ENCODE assay signal across 30 cellular contexts in genomic region chr10:116683821-116684220, GRCh38. TPM values are rescaled to one million over a fixed set of nuclear protein-coding genes. Genes with fewer than 3 reads are reported as not detected.
"Had no signal": no experiment of that assay in that cellular context is flagged by ENCODE, and none has a peak within 500 bp of the region (broad histone marks: within the 10 kb centered on the region; RNA-seq: fewer than 3 reads in every experiment).

No MANE protein-coding gene starts in this region.

- H3K27ac Mint-ChIP-seq: activated CD4-positive, alpha-beta memory T cell treated with anti-CD3 and anti-CD28 coated beads for 36 hours; activated CD4-positive, alpha-beta T cell treated with anti-CD3 and anti-CD28 coated beads for 36 hours; activated CD4-positive, alpha-beta T cell treated with anti-CD3 and anti-CD28 coated beads, Interleukin-2, amount 10 ng/mL, durations not matched to agents 24 days and 14 days; activated CD8-positive, alpha-beta memory T cell treated with anti-CD3 and anti-CD28 coated beads, Interleukin-2, amount 10 ng/mL, durations not matched to agents 7 days and 5 days; activated CD8-positive, alpha-beta T cell treated with anti-CD3 and anti-CD28 coated beads, Interleukin-2, amount 10 ng/mL, durations not matched to agents 7 days and 5 days; activated naive CD4-positive, alpha-beta T cell treated with anti-CD3 and anti-CD28 coated beads for 36 hours; activated naive CD4-positive, alpha-beta T cell treated with anti-CD3 and anti-CD28 coated beads, Interleukin-2, amount 50 U/mL, for 24 hours; activated T-helper 1 cell treated with anti-CD3 and anti-CD28 coated beads, Interleukin-12 subunit alpha, Interleukin-12 subunit beta, Interleukin-2, Interleukin-4 antibody, amounts not matched to agents 30 ng/mL and 10 ng/mL and 1 ng/mL, durations not matched to agents 14 hours and 24 hours and 36 hours; activated T-helper 2 cell treated with anti-CD3 and anti-CD28 coated beads, Interferon-gamma antibody, Interleukin-2, Interleukin-4, amounts not matched to agents 10 μg/mL and 5 μg/mL and 100 μg/mL, durations not matched to agents 14 hours and 24 hours and 36 hours; T-helper 17 cell; T-helper 2 cell treated with Interferon-gamma antibody and Interleukin-4, amounts not matched to agents 5 μg/mL and 100 μg/mL, for 36 hours had no signal

- H3K4me3 ChIP-seq: adrenal gland, body of pancreas, colonic mucosa had no signal

- ATAC-seq: activated CD4-positive, alpha-beta T cell treated with anti-CD3 and anti-CD28 coated beads for 36 hours; activated CD8-positive, alpha-beta memory T cell treated with anti-CD3 and anti-CD28 coated beads, Interleukin-2, amount 10 ng/mL, durations not matched to agents 7 days and 5 days; activated CD8-positive, alpha-beta T cell treated with anti-CD3 and anti-CD28 coated beads, Interleukin-2, amount 10 ng/mL, durations not matched to agents 7 days and 5 days; body of pancreas; esophagus mucosa; T-helper 17 cell had no signal

- H3K9me3 Mint-ChIP-seq: activated CD4-positive, alpha-beta memory T cell treated with anti-CD3 and anti-CD28 coated beads for 36 hours; activated CD4-positive, alpha-beta T cell treated with anti-CD3 and anti-CD28 coated beads, Interleukin-2, amount 10 ng/mL, durations not matched to agents 24 days and 14 days; activated naive CD4-positive, alpha-beta T cell treated with anti-CD3 and anti-CD28 coated beads for 36 hours; activated naive CD4-positive, alpha-beta T cell treated with anti-CD3 and anti-CD28 coated beads, Interleukin-2, amount 50 U/mL, for 24 hours; activated T-helper 1 cell treated with anti-CD3 and anti-CD28 coated beads, Interleukin-12 subunit alpha, Interleukin-12 subunit beta, Interleukin-2, Interleukin-4 antibody, amounts not matched to agents 30 ng/mL and 10 ng/mL and 1 ng/mL, durations not matched to agents 14 hours and 24 hours and 36 hours; activated T-helper 2 cell treated with anti-CD3 and anti-CD28 coated beads, Interferon-gamma antibody, Interleukin-2, Interleukin-4, amounts not matched to agents 10 μg/mL and 5 μg/mL and 100 μg/mL, durations not matched to agents 14 hours and 24 hours and 36 hours; T-helper 2 cell treated with Interferon-gamma antibody and Interleukin-4, amounts not matched to agents 5 μg/mL and 100 μg/mL, for 36 hours had no signal

- H3K27ac ChIP-seq: adrenal gland, body of pancreas, colonic mucosa had no signal

- H3K36me3 Mint-ChIP-seq: activated CD4-positive, alpha-beta memory T cell treated with anti-CD3 and anti-CD28 coated beads for 36 hours; activated CD8-positive, alpha-beta memory T cell treated with anti-CD3 and anti-CD28 coated beads, Interleukin-2, amount 10 ng/mL, durations not matched to agents 7 days and 5 days; activated naive CD4-positive, alpha-beta T cell treated with anti-CD3 and anti-CD28 coated beads, Interleukin-2, amount 50 U/mL, for 24 hours had no signal

- H3K27me3 Mint-ChIP-seq: activated CD8-positive, alpha-beta memory T cell treated with anti-CD3 and anti-CD28 coated beads, Interleukin-2, amount 10 ng/mL, durations not matched to agents 7 days and 5 days had no signal

- DNase-seq: activated CD4-positive, alpha-beta memory T cell treated with anti-CD3 and anti-CD28 coated beads for 36 hours; activated CD4-positive, alpha-beta T cell treated with anti-CD3 and anti-CD28 coated beads for 36 hours; activated CD4-positive, alpha-beta T cell treated with anti-CD3 and anti-CD28 coated beads, Interleukin-2, amount 10 ng/mL, durations not matched to agents 24 days and 14 days; activated CD4-positive, CD25-positive, alpha-beta regulatory T cell; activated CD4-positive, CD25-positive, alpha-beta regulatory T cell treated with anti-CD3 and anti-CD28 coated beads, Interleukin-2, amount 50 U/mL, for 72 hours; activated CD8-positive, alpha-beta memory T cell treated with anti-CD3 and anti-CD28 coated beads, Interleukin-2, amount 10 ng/mL, durations not matched to agents 7 days and 5 days; activated CD8-positive, alpha-beta memory T cell treated with anti-CD3 and anti-CD28 coated beads, Interleukin-2, amount 50 U/mL, for 4 hours; activated CD8-positive, alpha-beta T cell treated with anti-CD3 and anti-CD28 coated beads, Interleukin-2, amount 10 ng/mL, durations not matched to agents 7 days and 5 days; activated effector memory CD4-positive, alpha-beta T cell treated with anti-CD3 and anti-CD28 coated beads, Interleukin-2, amount 50 U/mL, for 16 hours; activated naive CD4-positive, alpha-beta T cell treated with anti-CD3 and anti-CD28 coated beads for 36 hours; activated T-cell treated with anti-CD3 and anti-CD28 coated beads, Interleukin-2, amount 50 U/mL, for 1 hour; activated T-cell treated with anti-CD3 and anti-CD28 coated beads, Interleukin-2, amount 50 U/mL, for 48 hours; adrenal gland; amygdala; aorta; central memory CD4-positive, alpha-beta T cell; cerebellar nuclear complex; colonic mucosa; effector CD8-positive, alpha-beta T cell; foreskin fibroblast; T-helper 1 cell; T-helper 17 cell; T1000 had no signal

- H3K27me3 ChIP-seq: adrenal gland, body of pancreas, colonic mucosa had no signal

- H3K4me3 Mint-ChIP-seq: activated CD4-positive, alpha-beta memory T cell treated with anti-CD3 and anti-CD28 coated beads for 36 hours; activated CD4-positive, alpha-beta T cell treated with anti-CD3 and anti-CD28 coated beads for 36 hours; activated CD4-positive, alpha-beta T cell treated with anti-CD3 and anti-CD28 coated beads, Interleukin-2, amount 10 ng/mL, durations not matched to agents 24 days and 14 days; activated CD8-positive, alpha-beta memory T cell treated with anti-CD3 and anti-CD28 coated beads, Interleukin-2, amount 10 ng/mL, durations not matched to agents 7 days and 5 days; activated CD8-positive, alpha-beta T cell treated with anti-CD3 and anti-CD28 coated beads, Interleukin-2, amount 10 ng/mL, durations not matched to agents 7 days and 5 days; activated naive CD4-positive, alpha-beta T cell treated with anti-CD3 and anti-CD28 coated beads for 36 hours; activated naive CD4-positive, alpha-beta T cell treated with anti-CD3 and anti-CD28 coated beads, Interleukin-2, amount 50 U/mL, for 24 hours; activated T-helper 1 cell treated with anti-CD3 and anti-CD28 coated beads, Interleukin-12 subunit alpha, Interleukin-12 subunit beta, Interleukin-2, Interleukin-4 antibody, amounts not matched to agents 30 ng/mL and 10 ng/mL and 1 ng/mL, durations not matched to agents 14 hours and 24 hours and 36 hours; T-helper 17 cell; T-helper 2 cell treated with Interferon-gamma antibody and Interleukin-4, amounts not matched to agents 5 μg/mL and 100 μg/mL, for 36 hours had no signal

- H3K4me1 Mint-ChIP-seq: activated CD4-positive, alpha-beta T cell treated with anti-CD3 and anti-CD28 coated beads for 36 hours; activated CD4-positive, alpha-beta T cell treated with anti-CD3 and anti-CD28 coated beads, Interleukin-2, amount 10 ng/mL, durations not matched to agents 24 days and 14 days; activated CD8-positive, alpha-beta memory T cell treated with anti-CD3 and anti-CD28 coated beads, Interleukin-2, amount 10 ng/mL, durations not matched to agents 7 days and 5 days; activated naive CD4-positive, alpha-beta T cell treated with anti-CD3 and anti-CD28 coated beads, Interleukin-2, amount 50 U/mL, for 24 hours had no signal

- H3K9me3 ChIP-seq: adrenal gland, body of pancreas, colonic mucosa had no signal

- H3K36me3 ChIP-seq: colonic mucosa had no signal

- H3K4me1 ChIP-seq: adrenal gland, colonic mucosa had no signal

RNA-seq across cellular contexts. Expression of gene HSPA12A, which starts 58.5 kb away (rescaled TPM):
- total RNA-seq: activated CD4-positive, alpha-beta T cell treated with anti-CD3 and anti-CD28 coated beads, Interleukin-2, amount 10 ng/mL, durations not matched to agents 24 days and 14 days; activated CD8-positive, alpha-beta memory T cell treated with anti-CD3 and anti-CD28 coated beads for 36 hours; activated CD8-positive, alpha-beta memory T cell treated with anti-CD3 and anti-CD28 coated beads, Interleukin-2, amount 10 ng/mL, durations not matched to agents 7 days and 5 days; activated CD8-positive, alpha-beta T cell treated with anti-CD3 and anti-CD28 coated beads, Interleukin-2, amount 10 ng/mL, durations not matched to agents 7 days and 5 days had no signal
